In the genomic region with DNA sequence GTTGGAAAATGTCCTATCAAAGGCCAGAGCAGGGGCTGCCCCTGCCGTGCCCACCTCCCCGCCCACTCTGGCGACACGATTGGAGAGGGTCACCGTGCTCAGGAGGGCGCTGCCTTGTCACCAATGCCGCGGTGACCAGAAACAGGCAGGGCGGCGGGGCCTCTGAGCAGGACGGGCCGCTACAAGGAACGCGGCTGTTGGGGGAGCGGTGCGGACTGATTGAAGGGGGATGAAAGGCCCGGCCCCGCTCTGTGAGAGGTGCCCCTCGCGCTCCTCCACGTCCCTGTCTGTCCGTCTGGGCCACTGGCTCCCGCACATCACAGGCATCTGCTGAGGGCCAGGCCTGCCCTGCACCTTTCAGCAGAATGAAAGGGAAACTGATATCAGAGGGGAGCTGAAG, we compare ENCODE assay signal across 1 cellular context.
TF ChIP-seq lines count a peak whose summit lies in the region.

No MANE protein-coding gene starts in this region.

TF ChIP-seq in GM23338, 12 proteins besides CTCF, POLR2A, EP300 and RAD21 (continued from another document):
- TF ChIP-seq, protein P1, sequence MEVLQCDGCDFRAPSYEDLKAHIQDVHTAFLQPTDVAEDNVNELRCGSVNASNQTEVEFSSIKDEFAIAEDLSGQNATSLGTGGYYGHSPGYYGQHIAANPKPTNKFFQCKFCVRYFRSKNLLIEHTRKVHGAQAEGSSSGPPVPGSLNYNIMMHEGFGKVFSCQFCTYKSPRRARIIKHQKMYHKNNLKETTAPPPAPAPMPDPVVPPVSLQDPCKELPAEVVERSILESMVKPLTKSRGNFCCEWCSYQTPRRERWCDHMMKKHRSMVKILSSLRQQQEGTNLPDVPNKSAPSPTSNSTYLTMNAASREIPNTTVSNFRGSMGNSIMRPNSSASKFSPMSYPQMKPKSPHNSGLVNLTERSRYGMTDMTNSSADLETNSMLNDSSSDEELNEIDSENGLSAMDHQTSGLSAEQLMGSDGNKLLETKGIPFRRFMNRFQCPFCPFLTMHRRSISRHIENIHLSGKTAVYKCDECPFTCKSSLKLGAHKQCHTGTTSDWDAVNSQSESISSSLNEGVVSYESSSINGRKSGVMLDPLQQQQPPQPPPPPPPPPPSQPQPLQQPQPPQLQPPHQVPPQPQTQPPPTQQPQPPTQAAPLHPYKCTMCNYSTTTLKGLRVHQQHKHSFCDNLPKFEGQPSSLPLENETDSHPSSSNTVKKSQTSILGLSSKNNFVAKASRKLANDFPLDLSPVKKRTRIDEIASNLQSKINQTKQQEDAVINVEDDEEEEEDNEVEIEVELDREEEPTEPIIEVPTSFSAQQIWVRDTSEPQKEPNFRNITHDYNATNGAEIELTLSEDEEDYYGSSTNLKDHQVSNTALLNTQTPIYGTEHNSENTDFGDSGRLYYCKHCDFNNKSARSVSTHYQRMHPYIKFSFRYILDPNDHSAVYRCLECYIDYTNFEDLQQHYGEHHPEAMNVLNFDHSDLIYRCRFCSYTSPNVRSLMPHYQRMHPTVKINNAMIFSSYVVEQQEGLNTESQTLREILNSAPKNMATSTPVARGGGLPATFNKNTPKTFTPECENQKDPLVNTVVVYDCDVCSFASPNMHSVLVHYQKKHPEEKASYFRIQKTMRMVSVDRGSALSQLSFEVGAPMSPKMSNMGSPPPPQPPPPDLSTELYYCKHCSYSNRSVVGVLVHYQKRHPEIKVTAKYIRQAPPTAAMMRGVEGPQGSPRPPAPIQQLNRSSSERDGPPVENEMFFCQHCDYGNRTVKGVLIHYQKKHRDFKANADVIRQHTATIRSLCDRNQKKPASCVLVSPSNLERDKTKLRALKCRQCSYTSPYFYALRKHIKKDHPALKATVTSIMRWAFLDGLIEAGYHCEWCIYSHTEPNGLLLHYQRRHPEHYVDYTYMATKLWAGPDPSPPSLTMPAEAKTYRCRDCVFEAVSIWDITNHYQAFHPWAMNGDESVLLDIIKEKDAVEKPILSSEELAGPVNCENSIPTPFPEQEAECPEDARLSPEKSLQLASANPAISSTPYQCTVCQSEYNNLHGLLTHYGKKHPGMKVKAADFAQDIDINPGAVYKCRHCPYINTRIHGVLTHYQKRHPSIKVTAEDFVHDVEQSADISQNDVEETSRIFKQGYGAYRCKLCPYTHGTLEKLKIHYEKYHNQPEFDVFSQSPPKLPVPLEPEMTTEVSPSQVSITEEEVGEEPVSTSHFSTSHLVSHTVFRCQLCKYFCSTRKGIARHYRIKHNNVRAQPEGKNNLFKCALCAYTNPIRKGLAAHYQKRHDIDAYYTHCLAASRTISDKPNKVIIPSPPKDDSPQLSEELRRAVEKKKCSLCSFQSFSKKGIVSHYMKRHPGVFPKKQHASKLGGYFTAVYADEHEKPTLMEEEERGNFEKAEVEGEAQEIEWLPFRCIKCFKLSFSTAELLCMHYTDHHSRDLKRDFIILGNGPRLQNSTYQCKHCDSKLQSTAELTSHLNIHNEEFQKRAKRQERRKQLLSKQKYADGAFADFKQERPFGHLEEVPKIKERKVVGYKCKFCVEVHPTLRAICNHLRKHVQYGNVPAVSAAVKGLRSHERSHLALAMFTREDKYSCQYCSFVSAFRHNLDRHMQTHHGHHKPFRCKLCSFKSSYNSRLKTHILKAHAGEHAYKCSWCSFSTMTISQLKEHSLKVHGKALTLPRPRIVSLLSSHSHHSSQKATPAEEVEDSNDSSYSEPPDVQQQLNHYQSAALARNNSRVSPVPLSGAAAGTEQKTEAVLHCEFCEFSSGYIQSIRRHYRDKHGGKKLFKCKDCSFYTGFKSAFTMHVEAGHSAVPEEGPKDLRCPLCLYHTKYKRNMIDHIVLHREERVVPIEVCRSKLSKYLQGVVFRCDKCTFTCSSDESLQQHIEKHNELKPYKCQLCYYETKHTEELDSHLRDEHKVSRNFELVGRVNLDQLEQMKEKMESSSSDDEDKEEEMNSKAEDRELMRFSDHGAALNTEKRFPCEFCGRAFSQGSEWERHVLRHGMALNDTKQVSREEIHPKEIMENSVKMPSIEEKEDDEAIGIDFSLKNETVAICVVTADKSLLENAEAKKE (CRISPR knock-in tag; IDR thresholded peaks at IDR 0.05): no peak
- TF ChIP-seq EZH2phosphoT487 (IDR thresholded peaks at IDR 0.05; ENCODE audit: unreplicated experiment) (no peak), ZNF331 (CRISPR knock-in tag; IDR thresholded peaks at IDR 0.05; ENCODE audit: low read depth) (no peak), STAT1 (IDR thresholded peaks at IDR 0.05; ENCODE audit: unreplicated experiment) (no peak)
TF ChIP-seq in GM23338: peak in this region for 0.
